Comparison of ENCODE assay signal across 24 cellular contexts in genomic region chr20:50810842-50811241, GRCh38.
DNase-seq lines count a peak whose midpoint lies in the region; ATAC-seq and TF ChIP-seq lines count a peak whose summit lies in the region.
"Had no signal": no experiment of that assay in that cellular context is flagged by ENCODE, and none has a peak within 500 bp of the region (broad histone marks: within the 10 kb centered on the region; RNA-seq: fewer than 3 reads in every experiment).

No MANE protein-coding gene starts in this region.

- ATAC-seq in activated naive CD8-positive, alpha-beta T cell treated with anti-CD3 and anti-CD28 coated beads, Interleukin-2, amount 50 U/mL, for 24 hours = no peak
- peak; percentile 60 for ATAC-seq in stimulated activated memory B cell treated with anti-CD40 and anti-IgM and Interleukin-4, amounts not matched to agents 10 μg/mL and 1 μg/mL and 100 μg/mL, for 72 hours
- ATAC-seq: gastrocnemius medialis, lower lobe of right lung, Panc1, psoas muscle had no signal

- no peak overlapping the region for H3K27ac Mint-ChIP-seq in activated naive CD8-positive, alpha-beta T cell
- H3K27ac Mint-ChIP-seq in activated naive CD8-positive, alpha-beta T cell treated with anti-CD3 and anti-CD28 coated beads, Interleukin-2, amount 50 U/mL, for 24 hours = no peak overlapping the region
- H3K27ac Mint-ChIP-seq in stimulated activated memory B cell treated with anti-CD40 and anti-IgM and Interleukin-4, amounts not matched to agents 10 μg/mL and 1 μg/mL and 100 μg/mL, for 72 hours = peak overlapping the region; percentile 95
- H3K27ac Mint-ChIP-seq: activated CD4-positive, alpha-beta memory T cell treated with anti-CD3 and anti-CD28 coated beads for 36 hours had no signal

- no peaks in the 10 kb centered on the region for H4K20me1 ChIP-seq in SU-DHL-6 (ENCODE audit: low read depth, low read length)

- H3K36me3 Mint-ChIP-seq in activated naive CD8-positive, alpha-beta T cell = peaks cover 2% of the 10 kb centered on the region
- H3K36me3 Mint-ChIP-seq in activated naive CD8-positive, alpha-beta T cell treated with anti-CD3 and anti-CD28 coated beads, Interleukin-2, amount 50 U/mL, for 24 hours (ENCODE audit: low read depth) = peaks cover 1% of the 10 kb centered on the region
- peaks cover 25% of the 10 kb centered on the region for H3K36me3 Mint-ChIP-seq in stimulated activated memory B cell treated with anti-CD40 and anti-IgM and Interleukin-4, amounts not matched to agents 10 μg/mL and 1 μg/mL and 100 μg/mL, for 72 hours
- H3K36me3 Mint-ChIP-seq: activated CD4-positive, alpha-beta memory T cell treated with anti-CD3 and anti-CD28 coated beads for 36 hours had no signal

- H3K27me3 Mint-ChIP-seq in activated naive CD8-positive, alpha-beta T cell = no peaks in the 10 kb centered on the region
- H3K27me3 Mint-ChIP-seq in activated naive CD8-positive, alpha-beta T cell treated with anti-CD3 and anti-CD28 coated beads, Interleukin-2, amount 50 U/mL, for 24 hours = no peaks in the 10 kb centered on the region
- no peaks in the 10 kb centered on the region for H3K27me3 Mint-ChIP-seq in stimulated activated memory B cell treated with anti-CD40 and anti-IgM and Interleukin-4, amounts not matched to agents 10 μg/mL and 1 μg/mL and 100 μg/mL, for 72 hours
- H3K27me3 Mint-ChIP-seq: activated CD4-positive, alpha-beta memory T cell treated with anti-CD3 and anti-CD28 coated beads for 36 hours had no signal

- H3K4me1 Mint-ChIP-seq in activated naive CD8-positive, alpha-beta T cell (ENCODE audit: low read depth) = peaks cover 59% of the 10 kb centered on the region
- H3K4me1 Mint-ChIP-seq in activated naive CD8-positive, alpha-beta T cell treated with anti-CD3 and anti-CD28 coated beads, Interleukin-2, amount 50 U/mL, for 24 hours = peaks cover 55% of the 10 kb centered on the region
- peaks cover 75% of the 10 kb centered on the region for H3K4me1 Mint-ChIP-seq in stimulated activated memory B cell treated with anti-CD40 and anti-IgM and Interleukin-4, amounts not matched to agents 10 μg/mL and 1 μg/mL and 100 μg/mL, for 72 hours

- H3F3A ChIP-seq in SU-DHL-6 (ENCODE audit: insufficient read depth) = peaks cover 78% of the 10 kb centered on the region

- no peaks in the 10 kb centered on the region for H3K9me2 ChIP-seq in SU-DHL-6 (replicated peaks; ENCODE audit: insufficient read depth, low read length)

- TF ChIP-seq CTCF in GM20000 (IDR thresholded peaks at IDR 0.05; ENCODE audit: extremely low read depth, missing control alignments) (no peak), SU-DHL-6 (IDR thresholded peaks at IDR 0.05; ENCODE audit: insufficient read depth, low read length, poor library complexity, severe bottlenecking) (no peak)

- H3K4me2 ChIP-seq in SU-DHL-6 (ENCODE audit: low read depth, low read length, poor library complexity, severe bottlenecking) = peak overlapping the region; percentile 90

- peaks cover 88% of the 10 kb centered on the region for H3K79me2 ChIP-seq in SU-DHL-6 (ENCODE audit: insufficient read depth, low read length)

- peak overlapping the region; percentile 99 for H3K27ac ChIP-seq in SU-DHL-6 (ENCODE audit: low read depth, low read length)
- H3K27ac ChIP-seq: gastrocnemius medialis, HL-60, lower lobe of right lung, psoas muscle, vagina, WERI-Rb-1 had no signal

- H2AFZ ChIP-seq in SU-DHL-6 (ENCODE audit: low read depth, low read length, severe bottlenecking) = no peak overlapping the region

- DNase-seq in activated naive CD8-positive, alpha-beta T cell treated with anti-CD3 and anti-CD28 coated beads, Interleukin-2, amount 50 U/mL, for 24 hours = no peak
- DNase-seq in GM20000 (ENCODE audit: low spot score) (peak; percentile 47), NCI-H1436 (lab: John Stamatoyannopoulos, UW) (no peak), Kasumi-1 (lab: John Stamatoyannopoulos, UW) (no peak), nucleus accumbens (lab: John Stamatoyannopoulos, UW) (no peak)
- DNase-seq: activated CD4-positive, alpha-beta memory T cell treated with anti-CD3 and anti-CD28 coated beads for 36 hours; activated naive CD4-positive, alpha-beta T cell treated with anti-CD3 and anti-CD28 coated beads, Interleukin-2, amount 50 U/mL, for 16 hours; activated T-cell treated with anti-CD3 and anti-CD28 coated beads, Interleukin-2, amount 50 U/mL, for 1 hour; C1 segment of cervical spinal cord; effector CD4-positive, alpha-beta T cell; gastrocnemius medialis; hypothalamus; islet precursor cell; lower lobe of right lung; NCI-H187; NCI-H82; psoas muscle; WERI-Rb-1 had no signal

- no peak overlapping the region for H3K4me3 ChIP-seq in SU-DHL-6 (ENCODE audit: insufficient read depth, low read length, poor library complexity, severe bottlenecking)
- H3K4me3 ChIP-seq: gastrocnemius medialis, lower lobe of right lung, psoas muscle, vagina had no signal

- H3K9me3 ChIP-seq in SU-DHL-6 (ENCODE audit: insufficient read depth, low read length) = no peaks in the 10 kb centered on the region
- H3K9me3 ChIP-seq: gastrocnemius medialis, lower lobe of right lung, psoas muscle, vagina had no signal

- H3K36me3 ChIP-seq in SU-DHL-6 (ENCODE audit: low read length) = peaks cover 7% of the 10 kb centered on the region; the same call in 1 of the 2 replicates
- H3K36me3 ChIP-seq: gastrocnemius medialis, lower lobe of right lung, vagina, WERI-Rb-1 had no signal

- H3K27me3 ChIP-seq in SU-DHL-6 (ENCODE audit: low read length) = no peaks in the 10 kb centered on the region
- H3K27me3 ChIP-seq: gastrocnemius medialis, vagina had no signal

- H3K9me3 Mint-ChIP-seq in activated naive CD8-positive, alpha-beta T cell (ENCODE audit: low read depth) = no peaks in the 10 kb centered on the region
- H3K9me3 Mint-ChIP-seq in activated naive CD8-positive, alpha-beta T cell treated with anti-CD3 and anti-CD28 coated beads, Interleukin-2, amount 50 U/mL, for 24 hours = no peaks in the 10 kb centered on the region
- peaks cover 8% of the 10 kb centered on the region for H3K9me3 Mint-ChIP-seq in stimulated activated memory B cell treated with anti-CD40 and anti-IgM and Interleukin-4, amounts not matched to agents 10 μg/mL and 1 μg/mL and 100 μg/mL, for 72 hours
- H3K9me3 Mint-ChIP-seq: activated CD4-positive, alpha-beta memory T cell treated with anti-CD3 and anti-CD28 coated beads for 36 hours had no signal

- H3K4me3 Mint-ChIP-seq in activated naive CD8-positive, alpha-beta T cell = peak overlapping the region; percentile 20
- H3K4me3 Mint-ChIP-seq in activated naive CD8-positive, alpha-beta T cell treated with anti-CD3 and anti-CD28 coated beads, Interleukin-2, amount 50 U/mL, for 24 hours = no peak overlapping the region
- H3K4me3 Mint-ChIP-seq in stimulated activated memory B cell treated with anti-CD40 and anti-IgM and Interleukin-4, amounts not matched to agents 10 μg/mL and 1 μg/mL and 100 μg/mL, for 72 hours = peak overlapping the region; percentile 48
- H3K4me3 Mint-ChIP-seq: activated CD4-positive, alpha-beta memory T cell treated with anti-CD3 and anti-CD28 coated beads for 36 hours had no signal

- peak overlapping the region; percentile 57 for H3K9ac ChIP-seq in SU-DHL-6 (ENCODE audit: low read length)
